8 cellular contexts compared by ENCODE assay signal in genomic region chr5:131810510-131811249, GRCh38. TPM values are rescaled to one million over a fixed set of nuclear protein-coding genes. Genes with fewer than 3 reads are reported as not detected.
DNase-seq lines count a peak whose midpoint lies in the region; ATAC-seq and TF ChIP-seq lines count a peak whose summit lies in the region.

No MANE protein-coding gene starts in this region.

- H3K4me1 Mint-ChIP-seq in WTC11: peaks cover 7% of the 10 kb centered on the region
- no peaks in the 10 kb centered on the region for H3K4me1 Mint-ChIP-seq in CD8-positive, alpha-beta T cell (ENCODE audit: low read depth)

- H3K9me3 ChIP-seq in CD8-positive, alpha-beta T cell (ENCODE audit: low read length): no peaks in the 10 kb centered on the region

- H3K4me3 Mint-ChIP-seq in WTC11: no peak overlapping the region
- H3K4me3 Mint-ChIP-seq in CD8-positive, alpha-beta T cell: no peak overlapping the region

- CTCF ChIA-PET in WTC11 (lab: Charles Lee): interaction anchor here (0.7 to 4.1 kb wide), 7 partner anchors 191 to 253 kb away, joined by 3 to 72 read pairs (median 6); partner anchors contain the start of gene ACSL6
- CTCF ChIA-PET in CD8-positive, alpha-beta T cell (lab: Charles Lee): interaction anchor here (0.6 to 3.5 kb wide), 8 partner anchors 12 to 252 kb away, joined by 3 to 53 read pairs (median 4); partner anchors contain the start of gene IL3

- intact Hi-C loops in CD8-positive, alpha-beta T cell (cut with DNase I, micrococcal nuclease): loop anchor here (1.0 to 5.0 kb wide), 4 partner anchors 197 to 252 kb away; partner anchors contain the start of gene IL3 (in 1 of the 2)

- no peak overlapping the region for H3K27ac ChIP-seq in CD8-positive, alpha-beta T cell (ENCODE audit: low read depth, low read length)

- POLR2A ChIA-PET in WTC11 (lab: Charles Lee): no interaction called here
- POLR2A ChIA-PET in CD8-positive, alpha-beta T cell (lab: Charles Lee): interaction anchor here (0.6 to 0.9 kb wide), 3 partner anchors 13 to 221 kb away, joined by 3 to 5 read pairs (median 4); no protein-coding TSS in a partner anchor

- H3K36me3 Mint-ChIP-seq in WTC11: no peaks in the 10 kb centered on the region
- no peaks in the 10 kb centered on the region for H3K36me3 Mint-ChIP-seq in CD8-positive, alpha-beta T cell

- TF ChIP-seq CTCF in WTC11 (IDR thresholded peaks at IDR 0.05): no peak
- no peak for TF ChIP-seq CTCF in CD8-positive, alpha-beta T cell (IDR thresholded peaks at IDR 0.05)

- H3K4me3 ChIP-seq in CD8-positive, alpha-beta T cell (ENCODE audit: low read depth, low read length): no peak overlapping the region

- H3K27me3 Mint-ChIP-seq in WTC11 (ENCODE audit: low read depth): no peaks in the 10 kb centered on the region; the same call in 1 of the 2 replicates
- H3K27me3 Mint-ChIP-seq in CD8-positive, alpha-beta T cell (ENCODE audit: low read depth): no peaks in the 10 kb centered on the region

- no peak overlapping the region for H3K27ac Mint-ChIP-seq in WTC11
- no peak overlapping the region for H3K27ac Mint-ChIP-seq in CD8-positive, alpha-beta T cell

- H3K27me3 ChIP-seq in CD8-positive, alpha-beta T cell (ENCODE audit: insufficient read depth, low read length): no peaks in the 10 kb centered on the region

- ATAC-seq in HG02798 (IDR thresholded peaks at IDR 0.05; ENCODE audit: poor library complexity, unreplicated experiment): peak; percentile 39
- ATAC-seq in WTC11: peak; percentile 75
- ATAC-seq in GM18870 (IDR thresholded peaks at IDR 0.05; ENCODE audit: unreplicated experiment): no peak
- ATAC-seq in CD8-positive, alpha-beta T cell: no peak

- DNase-seq in NCI-H2171 treated with DMSO at 0.1 percent for 48 hours (lab: John Stamatoyannopoulos, UW) (peak; percentile 6), NCI-H2171 (lab: John Stamatoyannopoulos, UW) (no peak), WTC11 (ENCODE audit: low spot score) (peak; percentile 15), iris pigment epithelial cell (ENCODE audit: low read depth) (peak; percentile 22)
- no peak for DNase-seq in activated CD4-positive, CD25-positive, alpha-beta regulatory T cell treated with anti-CD3 and anti-CD28 coated beads, Interleukin-2, amount 50 U/mL, for 72 hours
- no peak for DNase-seq in CD8-positive, alpha-beta T cell

- 0 out of 2 replicates have a peak, but pooled peaks cover 5% of the 10 kb centered on the region for H3K9me3 Mint-ChIP-seq in WTC11
- H3K9me3 Mint-ChIP-seq in CD8-positive, alpha-beta T cell: no peaks in the 10 kb centered on the region

- no peaks in the 10 kb centered on the region for H3K4me1 ChIP-seq in CD8-positive, alpha-beta T cell (ENCODE audit: insufficient read depth, low read length)

- H3K36me3 ChIP-seq in CD8-positive, alpha-beta T cell (ENCODE audit: insufficient read depth, low read length): no peaks in the 10 kb centered on the region

TF ChIP-seq in WTC11, 78 proteins besides CTCF, POLR2A, EP300 and RAD21 (continues in another document):
- no peak for TF ChIP-seq NFYB (CRISPR knock-in tag; conservative IDR thresholded peaks at IDR 0.05; ENCODE audit: low read depth)
- no peak for TF ChIP-seq ESRRA (CRISPR knock-in tag; IDR thresholded peaks at IDR 0.05; ENCODE audit: borderline replicate concordance)
- TF ChIP-seq ATF1 (CRISPR knock-in tag; IDR thresholded peaks at IDR 0.05): no peak
- no peak for TF ChIP-seq JUN (CRISPR knock-in tag; IDR thresholded peaks at IDR 0.05)
- TF ChIP-seq EMX1 (CRISPR knock-in tag; IDR thresholded peaks at IDR 0.05): no peak
- no peak for TF ChIP-seq E2F5 (CRISPR knock-in tag; IDR thresholded peaks at IDR 0.05)
- no peak for TF ChIP-seq JAZF1 (CRISPR knock-in tag; IDR thresholded peaks at IDR 0.05)
- no peak for TF ChIP-seq ZNF532 (CRISPR knock-in tag; IDR thresholded peaks at IDR 0.05; ENCODE audit: borderline replicate concordance)
- TF ChIP-seq ZBTB43 (CRISPR knock-in tag; IDR thresholded peaks at IDR 0.05): no peak
- no peak for TF ChIP-seq MYBL2 (CRISPR knock-in tag; IDR thresholded peaks at IDR 0.05)
- no peak for TF ChIP-seq SMAD3 (CRISPR knock-in tag; IDR thresholded peaks at IDR 0.05; ENCODE audit: borderline replicate concordance)
- no peak for TF ChIP-seq SP1 (CRISPR knock-in tag; conservative IDR thresholded peaks at IDR 0.05)
- no peak for TF ChIP-seq MAX (CRISPR knock-in tag; IDR thresholded peaks at IDR 0.05)
- no peak for TF ChIP-seq AR (CRISPR knock-in tag; IDR thresholded peaks at IDR 0.05)

RNA-seq across cellular contexts. Expression of gene FNIP1, which starts 13.9 kb away (rescaled TPM):
- total RNA-seq in WTC11 (2021): 17.2 to 20.0 TPM (median 19.0 TPM) in 3 replicates
- 10 to 100 TPM; 29.4 to 29.7 TPM for total RNA-seq in CD8-positive, alpha-beta T cell

Comparison
In these comparisons a context has a peak if more than half of its experiments do, and no peak if none do; other contexts are left out.
1. DNase-seq: peak in NCI-H2171 treated with DMSO at 0.1 percent for 48 hours (single experiment), WTC11 (single experiment) and iris pigment epithelial cell (single experiment); none in NCI-H2171 (single experiment), activated CD4-positive, CD25-positive, alpha-beta regulatory T cell treated with anti-CD3 and anti-CD28 coated beads, Interleukin-2, amount 50 U/mL, for 72 hours (single experiment) and CD8-positive, alpha-beta T cell (0 of 7).
2. ATAC-seq: peak in HG02798 (single experiment) and WTC11 (single experiment); none in GM18870 (single experiment) and CD8-positive, alpha-beta T cell (single experiment).